In genomic region chr14:51650721-51651387, GRCh38 we compare ENCODE assay signal across 8 cellular contexts. TPM values are rescaled to one million over a fixed set of nuclear protein-coding genes. Genes with fewer than 3 reads are reported as not detected.
DNase-seq lines count a peak whose midpoint lies in the region; ATAC-seq, FAIRE-seq and TF ChIP-seq lines count a peak whose summit lies in the region.

No MANE protein-coding gene starts in this region.

- TF ChIP-seq CTCF in parathyroid adenoma (IDR thresholded peaks at IDR 0.05) = no peak

- H3K27ac Mint-ChIP-seq in activated CD4-positive, alpha-beta T cell treated with anti-CD3 and anti-CD28 coated beads, Interleukin-2, amount 10 ng/mL, durations not matched to agents 24 days and 14 days = peak overlapping the region; percentile 78
- H3K27ac Mint-ChIP-seq in activated CD4-positive, alpha-beta memory T cell treated with anti-CD3 and anti-CD28 coated beads for 36 hours = no peak overlapping the region

- peak overlapping the region; percentile 90 for H2AFZ ChIP-seq in parathyroid adenoma

- peak overlapping the region; percentile 87 for H3K4me2 ChIP-seq in parathyroid adenoma (ENCODE audit: low read length)

- no peaks in the 10 kb centered on the region for H3K27me3 ChIP-seq in parathyroid adenoma (ENCODE audit: control insufficient read depth, insufficient read depth, low read length)

- peak overlapping the region; percentile 88 for H3K4me3 Mint-ChIP-seq in activated CD4-positive, alpha-beta T cell treated with anti-CD3 and anti-CD28 coated beads, Interleukin-2, amount 10 ng/mL, durations not matched to agents 24 days and 14 days
- H3K4me3 Mint-ChIP-seq in activated CD4-positive, alpha-beta memory T cell treated with anti-CD3 and anti-CD28 coated beads for 36 hours = peak overlapping the region; percentile 75

- H3K27ac ChIP-seq in parathyroid adenoma = peak overlapping the region; percentile 74

- CTCF ChIA-PET in activated CD4-positive, alpha-beta memory T cell treated with anti-CD3 and anti-CD28 coated beads for 36 hours (lab: Charles Lee) = interaction anchor here (2.3 kb wide), 1 partner anchor 8 kb away, joined by 6 read pairs; no protein-coding TSS in a partner anchor

- H3K9ac ChIP-seq in parathyroid adenoma = peak overlapping the region; percentile 28

- peak overlapping the region; percentile 87 for H3K4me3 ChIP-seq in parathyroid adenoma (ENCODE audit: low read depth, low read length)

- H3K9me3 Mint-ChIP-seq in activated CD4-positive, alpha-beta T cell treated with anti-CD3 and anti-CD28 coated beads, Interleukin-2, amount 10 ng/mL, durations not matched to agents 24 days and 14 days = no peaks in the 10 kb centered on the region
- H3K9me3 Mint-ChIP-seq in activated CD4-positive, alpha-beta memory T cell treated with anti-CD3 and anti-CD28 coated beads for 36 hours = no peaks in the 10 kb centered on the region

- no peaks in the 10 kb centered on the region for H3K79me2 ChIP-seq in parathyroid adenoma

- H3K9me3 ChIP-seq in parathyroid adenoma (ENCODE audit: control insufficient read depth, low read length) = no peaks in the 10 kb centered on the region

- DNase-seq in activated CD4-positive, alpha-beta T cell treated with anti-CD3 and anti-CD28 coated beads, Interleukin-2, amount 10 ng/mL, durations not matched to agents 24 days and 14 days = no peak
- no peak for DNase-seq in activated CD4-positive, alpha-beta T cell treated with anti-CD3 and anti-CD28 coated beads, Interleukin-2, amount 50 U/mL, for 1 hour
- no peak for DNase-seq in activated CD4-positive, alpha-beta memory T cell treated with anti-CD3 and anti-CD28 coated beads for 36 hours
- DNase-seq in foreskin melanocyte (peak; percentile 28), frontal cortex (ENCODE audit: low spot score in 2 of 2) (no peak), NCI-H1694 treated with DMSO at 0.1 percent for 48 hours (lab: John Stamatoyannopoulos, UW) (no peak)

- POLR2A ChIA-PET in activated CD4-positive, alpha-beta memory T cell treated with anti-CD3 and anti-CD28 coated beads for 36 hours (lab: Charles Lee) = interaction anchor here (1.0 kb wide), 1 partner anchor 556 kb away, joined by 3 read pairs; the partner anchor contains the start of gene TRIM9

- H3K36me3 Mint-ChIP-seq in activated CD4-positive, alpha-beta T cell treated with anti-CD3 and anti-CD28 coated beads, Interleukin-2, amount 10 ng/mL, durations not matched to agents 24 days and 14 days (ENCODE audit: low read depth) = no peaks in the 10 kb centered on the region
- H3K36me3 Mint-ChIP-seq in activated CD4-positive, alpha-beta memory T cell treated with anti-CD3 and anti-CD28 coated beads for 36 hours = no peaks in the 10 kb centered on the region

- intact Hi-C loops in activated CD4-positive, alpha-beta T cell treated with anti-CD3 and anti-CD28 coated beads, Interleukin-2, amount 10 ng/mL, durations not matched to agents 24 days and 14 days (cut with micrococcal nuclease) = loop anchor here (5.0 kb wide), 7 partner anchors 91 to 901 kb away; partner anchors contain the start of genes GNG2, GPR137C, RTRAF and TMX1
- intact Hi-C loops in activated CD4-positive, alpha-beta memory T cell treated with anti-CD3 and anti-CD28 coated beads for 36 hours (cut with micrococcal nuclease) = loop anchor here (1.0 to 10.0 kb wide), 6 partner anchors 211 to 1044 kb away; partner anchors contain the start of genes ERO1A, GNG2, GPR137C and RTRAF

- H3K27me3 Mint-ChIP-seq in activated CD4-positive, alpha-beta T cell treated with anti-CD3 and anti-CD28 coated beads, Interleukin-2, amount 10 ng/mL, durations not matched to agents 24 days and 14 days = peaks cover 19% of the 10 kb centered on the region
- H3K27me3 Mint-ChIP-seq in activated CD4-positive, alpha-beta memory T cell treated with anti-CD3 and anti-CD28 coated beads for 36 hours = peaks cover 13% of the 10 kb centered on the region

- ATAC-seq in HG03571 (IDR thresholded peaks at IDR 0.05; ENCODE audit: unreplicated experiment) = no peak

- FAIRE-seq in frontal cortex (lab: Jason Lieb, UNC) = no peak

- peaks cover 2% of the 10 kb centered on the region for H3K4me1 ChIP-seq in parathyroid adenoma

- peaks cover 19% of the 10 kb centered on the region for H3K4me1 Mint-ChIP-seq in activated CD4-positive, alpha-beta T cell treated with anti-CD3 and anti-CD28 coated beads, Interleukin-2, amount 10 ng/mL, durations not matched to agents 24 days and 14 days
- H3K4me1 Mint-ChIP-seq in activated CD4-positive, alpha-beta memory T cell treated with anti-CD3 and anti-CD28 coated beads for 36 hours (ENCODE audit: low read depth) = peaks cover 26% of the 10 kb centered on the region

- H3K36me3 ChIP-seq in parathyroid adenoma (ENCODE audit: control insufficient read depth, insufficient read depth, low read length) = no peaks in the 10 kb centered on the region

RNA-seq across cellular contexts. Expression of gene FRMD6, which starts 0.9 kb away (rescaled TPM):
- total RNA-seq in activated CD4-positive, alpha-beta T cell treated with anti-CD3 and anti-CD28 coated beads, Interleukin-2, amount 10 ng/mL, durations not matched to agents 24 days and 14 days = 5.5 and 7.4 TPM in 2 replicates
- total RNA-seq in activated CD4-positive, alpha-beta memory T cell treated with anti-CD3 and anti-CD28 coated beads for 36 hours = 1 to 10 TPM; 3.2 to 3.4 TPM
- total RNA-seq in frontal cortex = 13.5 TPM
